ENCODE assay signal across 28 cellular contexts in genomic region chr13:98697833-98698232, GRCh38. TPM values are rescaled to one million over a fixed set of nuclear protein-coding genes. Genes with fewer than 3 reads are reported as not detected.
"Had no signal": no experiment of that assay in that cellular context is flagged by ENCODE, and none has a peak within 500 bp of the region (broad histone marks: within the 10 kb centered on the region; RNA-seq: fewer than 3 reads in every experiment).

No MANE protein-coding gene starts in this region.

- H3K9me3 Mint-ChIP-seq: activated naive CD8-positive, alpha-beta T cell treated with anti-CD3 and anti-CD28 coated beads, Interleukin-2, amount 50 U/mL, for 24 hours; activated T-helper 1 cell treated with anti-CD3 and anti-CD28 coated beads, Interleukin-12 subunit alpha, Interleukin-12 subunit beta, Interleukin-2, Interleukin-4 antibody, amounts not matched to agents 30 ng/mL and 10 ng/mL and 1 ng/mL, durations not matched to agents 14 hours and 24 hours and 36 hours; dendritic cell treated with granulocyte-macrophage colony-stimulating factor and Interleukin-4, amounts not matched to agents 40 ng/mL and 50 ng/mL, for 4 days; memory B cell; naive B cell; stimulated activated effector memory CD8-positive, alpha-beta T cell treated with anti-CD3 and anti-CD28 coated beads, Interleukin-12 subunit alpha, Interleukin-12 subunit beta, amount 100 ng/mL, for 72 hours; stimulated activated naive CD8-positive, alpha-beta T cell treated with anti-CD3 and anti-CD28 coated beads, Interleukin-15, amount 100 ng/mL, for 72 hours had no signal

- H3K4me1 Mint-ChIP-seq: activated naive CD8-positive, alpha-beta T cell treated with anti-CD3 and anti-CD28 coated beads, Interleukin-2, amount 50 U/mL, for 24 hours; stimulated activated effector memory CD8-positive, alpha-beta T cell treated with anti-CD3 and anti-CD28 coated beads, Interleukin-12 subunit alpha, Interleukin-12 subunit beta, amount 100 ng/mL, for 72 hours; stimulated activated naive CD8-positive, alpha-beta T cell treated with anti-CD3 and anti-CD28 coated beads, Interleukin-15, amount 100 ng/mL, for 72 hours had no signal

- H3K4me3 Mint-ChIP-seq: activated CD8-positive, alpha-beta T cell treated with anti-CD3 and anti-CD28 coated beads, Interleukin-2, amount 10 ng/mL, durations not matched to agents 7 days and 5 days; activated naive CD8-positive, alpha-beta T cell treated with anti-CD3 and anti-CD28 coated beads, Interleukin-2, amount 50 U/mL, for 24 hours; activated T-helper 1 cell treated with anti-CD3 and anti-CD28 coated beads, Interleukin-12 subunit alpha, Interleukin-12 subunit beta, Interleukin-2, Interleukin-4 antibody, amounts not matched to agents 30 ng/mL and 10 ng/mL and 1 ng/mL, durations not matched to agents 14 hours and 24 hours and 36 hours; dendritic cell treated with granulocyte-macrophage colony-stimulating factor and Interleukin-4, amounts not matched to agents 40 ng/mL and 50 ng/mL, for 4 days; memory B cell; naive B cell; stimulated activated effector memory CD8-positive, alpha-beta T cell treated with anti-CD3 and anti-CD28 coated beads, Interleukin-12 subunit alpha, Interleukin-12 subunit beta, amount 100 ng/mL, for 72 hours; stimulated activated naive CD8-positive, alpha-beta T cell treated with anti-CD3 and anti-CD28 coated beads, Interleukin-15, amount 100 ng/mL, for 72 hours had no signal

- DNase-seq: activated CD4-positive, alpha-beta T cell treated with anti-CD3 and anti-CD28 coated beads for 1 hour; activated CD4-positive, alpha-beta T cell treated with anti-CD3 and anti-CD28 coated beads, Interleukin-2, amount 50 U/mL, for 1 hour; activated CD8-positive, alpha-beta T cell treated with anti-CD3 and anti-CD28 coated beads, Interleukin-2, amount 10 ng/mL, durations not matched to agents 7 days and 5 days; activated gamma-delta T cell; activated naive CD4-positive, alpha-beta T cell treated with anti-CD3 and anti-CD28 coated beads, Interleukin-2, amount 50 U/mL, for 16 hours; activated naive CD8-positive, alpha-beta T cell treated with anti-CD3 and anti-CD28 coated beads, Interleukin-2, amount 50 U/mL, for 24 hours; anterior cingulate cortex; brain microvascular endothelial cell; caudate nucleus; effector CD4-positive, alpha-beta T cell; glutamatergic neuron; naive B cell; pancreas; small intestine; stimulated activated CD4-positive, alpha-beta T cell treated with anti-CD3 and anti-CD28 coated beads, Interleukin-2, amount 100 ng/mL, for 24 hours; stimulated activated naive CD8-positive, alpha-beta T cell treated with anti-CD3 and anti-CD28 coated beads, Interleukin-15, amount 100 ng/mL, for 72 hours; T-helper 9 cell; transverse colon; uterus had no signal

- H3K4me3 ChIP-seq: hepatocyte, pancreas, transverse colon, uterus had no signal

- H3K9me3 ChIP-seq: neutrophil, pancreas, transverse colon, uterus had no signal

- H3K4me1 ChIP-seq: pancreas, transverse colon, uterus had no signal

- H3K36me3 ChIP-seq: brain microvascular endothelial cell, neutrophil, pancreas, transverse colon, uterus had no signal

- H3K27ac Mint-ChIP-seq: activated CD8-positive, alpha-beta T cell treated with anti-CD3 and anti-CD28 coated beads, Interleukin-2, amount 10 ng/mL, durations not matched to agents 7 days and 5 days; activated naive CD8-positive, alpha-beta T cell treated with anti-CD3 and anti-CD28 coated beads, Interleukin-2, amount 50 U/mL, for 24 hours; activated T-helper 1 cell treated with anti-CD3 and anti-CD28 coated beads, Interleukin-12 subunit alpha, Interleukin-12 subunit beta, Interleukin-2, Interleukin-4 antibody, amounts not matched to agents 30 ng/mL and 10 ng/mL and 1 ng/mL, durations not matched to agents 14 hours and 24 hours and 36 hours; dendritic cell treated with granulocyte-macrophage colony-stimulating factor and Interleukin-4, amounts not matched to agents 40 ng/mL and 50 ng/mL, for 4 days; memory B cell; naive B cell; stimulated activated effector memory CD8-positive, alpha-beta T cell treated with anti-CD3 and anti-CD28 coated beads, Interleukin-12 subunit alpha, Interleukin-12 subunit beta, amount 100 ng/mL, for 72 hours; stimulated activated naive CD8-positive, alpha-beta T cell treated with anti-CD3 and anti-CD28 coated beads, Interleukin-15, amount 100 ng/mL, for 72 hours had no signal

- ATAC-seq: activated CD8-positive, alpha-beta T cell treated with anti-CD3 and anti-CD28 coated beads, Interleukin-2, amount 10 ng/mL, durations not matched to agents 7 days and 5 days; activated naive CD8-positive, alpha-beta T cell treated with anti-CD3 and anti-CD28 coated beads, Interleukin-2, amount 50 U/mL, for 24 hours; sciatic nerve; stimulated activated effector memory CD8-positive, alpha-beta T cell treated with anti-CD3 and anti-CD28 coated beads, Interleukin-12 subunit alpha, Interleukin-12 subunit beta, amount 100 ng/mL, for 72 hours; stimulated activated naive CD8-positive, alpha-beta T cell treated with anti-CD3 and anti-CD28 coated beads, Interleukin-15, amount 100 ng/mL, for 72 hours had no signal

- H3K36me3 Mint-ChIP-seq: memory B cell; naive B cell; stimulated activated effector memory CD8-positive, alpha-beta T cell treated with anti-CD3 and anti-CD28 coated beads, Interleukin-12 subunit alpha, Interleukin-12 subunit beta, amount 100 ng/mL, for 72 hours had no signal

RNA-seq across cellular contexts. Expression of gene SLC15A1, which starts 54.6 kb away (rescaled TPM):
- total RNA-seq: activated CD8-positive, alpha-beta T cell treated with anti-CD3 and anti-CD28 coated beads, Interleukin-2, amount 10 ng/mL, durations not matched to agents 7 days and 5 days; activated T-helper 1 cell treated with anti-CD3 and anti-CD28 coated beads, Interleukin-12 subunit alpha, Interleukin-12 subunit beta, Interleukin-2, Interleukin-4 antibody, amounts not matched to agents 30 ng/mL and 10 ng/mL and 1 ng/mL, durations not matched to agents 14 hours and 24 hours and 36 hours; mononuclear cell; T-helper 1 cell treated with Interleukin-12 subunit alpha and Interleukin-12 subunit beta and Interleukin-4 antibody, amounts not matched to agents 30 ng/mL and 1 ng/mL, for 36 hours had no signal
